ENCODE assay signal across 1 cellular context in genomic region chr9:6006968-6007769, GRCh38.
A peak's percentile ranks its signal among the peaks of the same experiment; 100 is the strongest.
TF ChIP-seq lines count a peak whose summit lies in the region.

No MANE protein-coding gene starts in this region.

TF ChIP-seq in HepG2, 621 proteins besides CTCF, POLR2A, EP300 and RAD21 (continued from another document and continues in another):
- TF ChIP-seq ZNF318 (CRISPR knock-in tag; IDR thresholded peaks at IDR 0.05) (peak; percentile 27; the same call in 1 of the 2 replicates), CBFB (CRISPR knock-in tag; IDR thresholded peaks at IDR 0.05) (0 out of 2 replicates have a peak, but pooled peaks have one; percentile 29), SIN3A (IDR thresholded peaks at IDR 0.05; ENCODE audit: borderline replicate concordance, low read depth, low read length) (peak; percentile 78; the same call in 1 of the 2 replicates), MXD4 (CRISPR knock-in tag; IDR thresholded peaks at IDR 0.05) (peak; percentile 79), BATF2 (CRISPR knock-in tag; IDR thresholded peaks at IDR 0.05) (0 out of 2 replicates have a peak, but pooled peaks have one; percentile 30), ZNF350 (CRISPR knock-in tag; IDR thresholded peaks at IDR 0.05; ENCODE audit: borderline replicate concordance, low read depth) (peak; percentile 73), SOX5 (CRISPR knock-in tag; IDR thresholded peaks at IDR 0.05; ENCODE audit: borderline replicate concordance) (0 out of 2 replicates have a peak, but pooled peaks have one; percentile 13), HMGXB4 (CRISPR knock-in tag; IDR thresholded peaks at IDR 0.05; ENCODE audit: borderline replicate concordance in 1 of 2, low read depth in 1 of 2) (peak in 1 of 2 experiments; percentile 79; a peak in 3 of 4 replicates), IRF9 (CRISPR knock-in tag; IDR thresholded peaks at IDR 0.05; ENCODE audit: borderline replicate concordance) (no peak), MEIS2 (CRISPR knock-in tag; IDR thresholded peaks at IDR 0.05) (peak; percentile 25; the same call in 1 of the 2 replicates), TGIF2 (CRISPR knock-in tag; IDR thresholded peaks at IDR 0.05) (peak; percentile 93; the same call in 1 of the 2 replicates), ZNF589 (CRISPR knock-in tag; conservative IDR thresholded peaks at IDR 0.05) (no peak), SOX6 (IDR thresholded peaks at IDR 0.05) (no peak), SOX6 (CRISPR knock-in tag; IDR thresholded peaks at IDR 0.05) (0 out of 2 replicates have a peak, but pooled peaks have one; percentile 20), ZBTB25 (CRISPR knock-in tag; IDR thresholded peaks at IDR 0.05) (peak; percentile 19; the same call in 1 of the 2 replicates), CHD4 (IDR thresholded peaks at IDR 0.05; ENCODE audit: borderline replicate concordance, low read length) (no peak), KDM2A (CRISPR knock-in tag; IDR thresholded peaks at IDR 0.05; ENCODE audit: borderline replicate concordance, low read depth) (peak; percentile 29; the same call in 1 of the 2 replicates), ZNF616 (CRISPR knock-in tag; IDR thresholded peaks at IDR 0.05; ENCODE audit: low read depth) (peak; percentile 22; the same call in 1 of the 2 replicates), ZNF160 (CRISPR knock-in tag; IDR thresholded peaks at IDR 0.05) (0 out of 2 replicates have a peak, but pooled peaks have one; percentile 30), CREBL2 (CRISPR knock-in tag; IDR thresholded peaks at IDR 0.05; ENCODE audit: borderline replicate concordance) (peak; percentile 11; the same call in 1 of the 2 replicates), ASH2L (IDR thresholded peaks at IDR 0.05; ENCODE audit: insufficient read length, low read depth, low read length) (peak; percentile 75), ETV5 (CRISPR knock-in tag; IDR thresholded peaks at IDR 0.05; ENCODE audit: borderline replicate concordance) (peak; percentile 15; the same call in 1 of the 2 replicates), IKZF5 (CRISPR knock-in tag; IDR thresholded peaks at IDR 0.05) (peak; percentile 33; the same call in 1 of the 2 replicates), ARNT2 (CRISPR knock-in tag; IDR thresholded peaks at IDR 0.05; ENCODE audit: low read depth) (0 out of 2 replicates have a peak, but pooled peaks have one; percentile 14)
- TF ChIP-seq, protein P1, sequence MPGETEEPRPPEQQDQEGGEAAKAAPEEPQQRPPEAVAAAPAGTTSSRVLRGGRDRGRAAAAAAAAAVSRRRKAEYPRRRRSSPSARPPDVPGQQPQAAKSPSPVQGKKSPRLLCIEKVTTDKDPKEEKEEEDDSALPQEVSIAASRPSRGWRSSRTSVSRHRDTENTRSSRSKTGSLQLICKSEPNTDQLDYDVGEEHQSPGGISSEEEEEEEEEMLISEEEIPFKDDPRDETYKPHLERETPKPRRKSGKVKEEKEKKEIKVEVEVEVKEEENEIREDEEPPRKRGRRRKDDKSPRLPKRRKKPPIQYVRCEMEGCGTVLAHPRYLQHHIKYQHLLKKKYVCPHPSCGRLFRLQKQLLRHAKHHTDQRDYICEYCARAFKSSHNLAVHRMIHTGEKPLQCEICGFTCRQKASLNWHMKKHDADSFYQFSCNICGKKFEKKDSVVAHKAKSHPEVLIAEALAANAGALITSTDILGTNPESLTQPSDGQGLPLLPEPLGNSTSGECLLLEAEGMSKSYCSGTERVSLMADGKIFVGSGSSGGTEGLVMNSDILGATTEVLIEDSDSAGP (CRISPR knock-in tag; IDR thresholded peaks at IDR 0.05; ENCODE audit: borderline replicate concordance): 0 out of 2 replicates have a peak, but pooled peaks have one; percentile 73
- TF ChIP-seq, protein P2, sequence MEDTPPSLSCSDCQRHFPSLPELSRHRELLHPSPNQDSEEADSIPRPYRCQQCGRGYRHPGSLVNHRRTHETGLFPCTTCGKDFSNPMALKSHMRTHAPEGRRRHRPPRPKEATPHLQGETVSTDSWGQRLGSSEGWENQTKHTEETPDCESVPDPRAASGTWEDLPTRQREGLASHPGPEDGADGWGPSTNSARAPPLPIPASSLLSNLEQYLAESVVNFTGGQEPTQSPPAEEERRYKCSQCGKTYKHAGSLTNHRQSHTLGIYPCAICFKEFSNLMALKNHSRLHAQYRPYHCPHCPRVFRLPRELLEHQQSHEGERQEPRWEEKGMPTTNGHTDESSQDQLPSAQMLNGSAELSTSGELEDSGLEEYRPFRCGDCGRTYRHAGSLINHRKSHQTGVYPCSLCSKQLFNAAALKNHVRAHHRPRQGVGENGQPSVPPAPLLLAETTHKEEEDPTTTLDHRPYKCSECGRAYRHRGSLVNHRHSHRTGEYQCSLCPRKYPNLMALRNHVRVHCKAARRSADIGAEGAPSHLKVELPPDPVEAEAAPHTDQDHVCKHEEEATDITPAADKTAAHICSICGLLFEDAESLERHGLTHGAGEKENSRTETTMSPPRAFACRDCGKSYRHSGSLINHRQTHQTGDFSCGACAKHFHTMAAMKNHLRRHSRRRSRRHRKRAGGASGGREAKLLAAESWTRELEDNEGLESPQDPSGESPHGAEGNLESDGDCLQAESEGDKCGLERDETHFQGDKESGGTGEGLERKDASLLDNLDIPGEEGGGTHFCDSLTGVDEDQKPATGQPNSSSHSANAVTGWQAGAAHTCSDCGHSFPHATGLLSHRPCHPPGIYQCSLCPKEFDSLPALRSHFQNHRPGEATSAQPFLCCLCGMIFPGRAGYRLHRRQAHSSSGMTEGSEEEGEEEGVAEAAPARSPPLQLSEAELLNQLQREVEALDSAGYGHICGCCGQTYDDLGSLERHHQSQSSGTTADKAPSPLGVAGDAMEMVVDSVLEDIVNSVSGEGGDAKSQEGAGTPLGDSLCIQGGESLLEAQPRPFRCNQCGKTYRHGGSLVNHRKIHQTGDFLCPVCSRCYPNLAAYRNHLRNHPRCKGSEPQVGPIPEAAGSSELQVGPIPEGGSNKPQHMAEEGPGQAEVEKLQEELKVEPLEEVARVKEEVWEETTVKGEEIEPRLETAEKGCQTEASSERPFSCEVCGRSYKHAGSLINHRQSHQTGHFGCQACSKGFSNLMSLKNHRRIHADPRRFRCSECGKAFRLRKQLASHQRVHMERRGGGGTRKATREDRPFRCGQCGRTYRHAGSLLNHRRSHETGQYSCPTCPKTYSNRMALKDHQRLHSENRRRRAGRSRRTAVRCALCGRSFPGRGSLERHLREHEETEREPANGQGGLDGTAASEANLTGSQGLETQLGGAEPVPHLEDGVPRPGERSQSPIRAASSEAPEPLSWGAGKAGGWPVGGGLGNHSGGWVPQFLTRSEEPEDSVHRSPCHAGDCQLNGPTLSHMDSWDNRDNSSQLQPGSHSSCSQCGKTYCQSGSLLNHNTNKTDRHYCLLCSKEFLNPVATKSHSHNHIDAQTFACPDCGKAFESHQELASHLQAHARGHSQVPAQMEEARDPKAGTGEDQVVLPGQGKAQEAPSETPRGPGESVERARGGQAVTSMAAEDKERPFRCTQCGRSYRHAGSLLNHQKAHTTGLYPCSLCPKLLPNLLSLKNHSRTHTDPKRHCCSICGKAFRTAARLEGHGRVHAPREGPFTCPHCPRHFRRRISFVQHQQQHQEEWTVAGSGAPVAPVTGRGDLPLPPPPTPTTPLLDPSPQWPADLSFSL (CRISPR knock-in tag; IDR thresholded peaks at IDR 0.05): no peak
